ENCODE assay signal across 20 cellular contexts in genomic region chr4:8142556-8142955, GRCh38. TPM values are rescaled to one million over a fixed set of nuclear protein-coding genes. Genes with fewer than 3 reads are reported as not detected.
DNase-seq lines count a peak whose midpoint lies in the region; ATAC-seq, FAIRE-seq and TF ChIP-seq lines count a peak whose summit lies in the region.
"Had no signal": no experiment of that assay in that cellular context is flagged by ENCODE, and none has a peak within 500 bp of the region (broad histone marks: within the 10 kb centered on the region; RNA-seq: fewer than 3 reads in every experiment).

No MANE protein-coding gene starts in this region.

- peaks cover 20% of the 10 kb centered on the region for H3K4me1 Mint-ChIP-seq in glutamatergic neuron (ENCODE audit: low read depth, unreplicated experiment)
- H3K4me1 Mint-ChIP-seq: CD14-positive monocyte had no signal

- TF ChIP-seq POLR2A in heart left ventricle (IDR thresholded peaks at IDR 0.05) (no peak), spleen (IDR thresholded peaks at IDR 0.05) (no peak)

- H2BK120ac ChIP-seq in neuronal stem cell (ENCODE audit: low read depth, low read length) = no peak overlapping the region

- H3K4me2 ChIP-seq in neuronal stem cell (ENCODE audit: insufficient read depth, low read length, poor library complexity, severe bottlenecking) = no peak overlapping the region
- H3K4me2 ChIP-seq: BLaER1 had no signal

- H3K9me3 Mint-ChIP-seq in glutamatergic neuron (ENCODE audit: unreplicated experiment) = peaks cover 19% of the 10 kb centered on the region
- H3K9me3 Mint-ChIP-seq: HFFc6 had no signal

- peaks cover 3% of the 10 kb centered on the region for H3K27me3 Mint-ChIP-seq in glutamatergic neuron (ENCODE audit: unreplicated experiment)

- H2AFZ ChIP-seq in neuronal stem cell (ENCODE audit: low read length) = no peak overlapping the region

- peak overlapping the region; percentile 66 for H3K14ac ChIP-seq in neuronal stem cell (ENCODE audit: low read length)

- H3K9ac ChIP-seq in neuronal stem cell (ENCODE audit: low read depth, low read length, poor library complexity) = peak overlapping the region; percentile 33
- H3K9ac ChIP-seq: BLaER1 had no signal

- H3K27ac Mint-ChIP-seq in glutamatergic neuron (ENCODE audit: unreplicated experiment) = no peak overlapping the region
- H3K27ac Mint-ChIP-seq: CD14-positive monocyte; CD4-positive, alpha-beta memory T cell; HFFc6 had no signal

- no peak overlapping the region for H2BK12ac ChIP-seq in neuronal stem cell (ENCODE audit: low read length)

- intact Hi-C loops in heart left ventricle (cut with DNase I) (loop anchor here in 2 of 10 donors (5.0 to 10.0 kb wide), 2 partner anchors 88 to 90 kb away; no protein-coding TSS in a partner anchor), left cardiac atrium (cut with DNase I) (no loop called here), spleen (cut with DNase I; ENCODE audit: low total_unique reads) (no loop called here)

- peaks cover 8% of the 10 kb centered on the region for H3K36me3 Mint-ChIP-seq in glutamatergic neuron (ENCODE audit: unreplicated experiment)
- H3K36me3 Mint-ChIP-seq: CD14-positive monocyte had no signal

- H3K27me3 ChIP-seq in heart left ventricle (no peaks in the 10 kb centered on the region), neuronal stem cell (ENCODE audit: control insufficient read depth in 3 of 3, insufficient read depth in 3 of 3, low read depth in 1 of 3, low read length in 3 of 3) (peaks cover 0 to 47% (median 0%) of the 10 kb centered on the region in 3 experiments), spleen (replicated peaks in 1 of 7) (peaks cover 0 to 17% (median 0%) of the 10 kb centered on the region in 7 donors), small intestine (ENCODE audit: control insufficient read depth in 2 of 2, insufficient read depth in 2 of 2, low read length in 2 of 2) (peaks cover 0 to 3% of the 10 kb centered on the region in 2 donors)
- H3K27me3 ChIP-seq: BLaER1 had no signal

- ATAC-seq in heart left ventricle = peak in 1 of 4 donors; percentile 3
- no peak for ATAC-seq in left cardiac atrium
- ATAC-seq: HCT116 had no signal

- no peak overlapping the region for H3K4me3 Mint-ChIP-seq in glutamatergic neuron (ENCODE audit: unreplicated experiment)
- H3K4me3 Mint-ChIP-seq: CD14-positive monocyte; CD4-positive, alpha-beta memory T cell; HFFc6 had no signal

- TF ChIP-seq CTCF in heart left ventricle (IDR thresholded peaks at IDR 0.05) (no peak), glutamatergic neuron (IDR thresholded peaks at IDR 0.05; ENCODE audit: partially characterized antibody, unreplicated experiment) (no peak), spleen (IDR thresholded peaks at IDR 0.05 in 8 of 11, conservative IDR thresholded peaks at IDR 0.05 in 3 of 11) (no peak)

- H3K18ac ChIP-seq in neuronal stem cell (ENCODE audit: low read length) = peak overlapping the region; percentile 40

- peak overlapping the region; percentile 81 for H2BK15ac ChIP-seq in neuronal stem cell (ENCODE audit: low read length)

- peak overlapping the region; percentile 78 for H2AK5ac ChIP-seq in neuronal stem cell (ENCODE audit: low read depth, low read length)

- no peak overlapping the region for H4K91ac ChIP-seq in neuronal stem cell (ENCODE audit: low read depth, low read length, poor library complexity)

- H3K79me1 ChIP-seq in neuronal stem cell (ENCODE audit: low read depth, low read length) = peaks cover under 1% of the 10 kb centered on the region

- no peak for DNase-seq in heart left ventricle
- DNase-seq in left cardiac atrium = no peak
- DNase-seq in glutamatergic neuron = peak; percentile 18
- no peak for DNase-seq in neuronal stem cell (ENCODE audit: low spot score)
- no peak for DNase-seq in spleen
- no peak for DNase-seq in small intestine
- no peak for DNase-seq in T-helper 2 cell
- DNase-seq: 8988T; CD4-positive, alpha-beta memory T cell; DMS153; DMS79; GDM1; GOT3; HFFc6 had no signal

- peaks cover 0 to 59% (median 27%) of the 10 kb centered on the region in 12 donors for H3K4me1 ChIP-seq in heart left ventricle
- H3K4me1 ChIP-seq in neuronal stem cell (ENCODE audit: control insufficient read depth in 2 of 2, insufficient read depth in 1 of 2, low read depth in 1 of 2, low read length in 2 of 2) = peaks cover 5% of the 10 kb centered on the region in 2 donors
- peaks cover 21 to 78% (median 60%) of the 10 kb centered on the region in 6 donors for H3K4me1 ChIP-seq in spleen
- no peaks in the 10 kb centered on the region for H3K4me1 ChIP-seq in small intestine (ENCODE audit: control insufficient read depth in 2 of 2, insufficient read depth in 1 of 2, low read depth in 1 of 2, low read length in 1 of 2)

- H4K8ac ChIP-seq in neuronal stem cell (ENCODE audit: low read depth, low read length) = no peak overlapping the region

- H3K23ac ChIP-seq in neuronal stem cell (ENCODE audit: low read depth, low read length, poor library complexity) = no peak overlapping the region

- H3K36me3 ChIP-seq in heart left ventricle (no peaks in the 10 kb centered on the region), neuronal stem cell (replicated peaks in 1 of 2; ENCODE audit: control insufficient read depth in 2 of 2, insufficient read depth in 2 of 2, low read length in 2 of 2) (no peaks in the 10 kb centered on the region), spleen (no peaks in the 10 kb centered on the region), small intestine (ENCODE audit: control insufficient read depth in 2 of 2, insufficient read depth in 2 of 2, low read length in 2 of 2) (no peaks in the 10 kb centered on the region)
- H3K36me3 ChIP-seq: BLaER1 had no signal

- peak overlapping the region in 9 of 12 donors; percentile 40 to 87 (median 75) for H3K27ac ChIP-seq in heart left ventricle
- no peak overlapping the region for H3K27ac ChIP-seq in neuronal stem cell (replicated peaks; ENCODE audit: low read length)
- peak overlapping the region in 5 of 8 donors; percentile 73 to 79 (median 74) for H3K27ac ChIP-seq in spleen
- no peak overlapping the region for H3K27ac ChIP-seq in small intestine (ENCODE audit: low read depth in 1 of 2, low read length in 1 of 2)
- H3K27ac ChIP-seq: BLaER1, HL-60 had no signal

- WGBS in heart left ventricle, 4 donors = 61 to 70% (median 63%) methylated on average over 9 of the region's 9 CpGs
- WGBS in neuronal stem cell (ENCODE audit: extremely low coverage in 2 of 2, insufficient read length in 2 of 2, insufficient replicate concordance in 1 of 2), 2 donors = no CpG with 5 or more reads among the region's 9 CpGs
- WGBS in spleen, 5 donors = 48 to 63% (median 57%) methylated on average over 6 to 9 of the region's 9 CpGs
- 73 to 76% (median 75%) methylated on average over 9 of the region's 9 CpGs for WGBS in small intestine, 3 donors

- H3K9me3 ChIP-seq in heart left ventricle (peaks cover 0 to 3% (median 0%) of the 10 kb centered on the region in 12 donors), neuronal stem cell (replicated peaks in 1 of 2; ENCODE audit: control insufficient read depth in 2 of 2, insufficient read depth in 1 of 2, low read depth in 1 of 2, low read length in 2 of 2) (peaks cover 0 to 2% of the 10 kb centered on the region in 2 donors), spleen (peaks cover 0 to 10% (median 3%) of the 10 kb centered on the region in 8 donors), small intestine (ENCODE audit: control insufficient read depth, low read depth) (no peaks in the 10 kb centered on the region)

- no peak overlapping the region for H3K4ac ChIP-seq in neuronal stem cell (ENCODE audit: low read length)

- no peak overlapping the region for H2BK5ac ChIP-seq in neuronal stem cell (ENCODE audit: low read length)

- H3K4me3 ChIP-seq in heart left ventricle = no peak overlapping the region
- H3K4me3 ChIP-seq in neuronal stem cell (ENCODE audit: low read length in 2 of 2) = no peak overlapping the region
- H3K4me3 ChIP-seq in spleen = no peak overlapping the region
- H3K4me3 ChIP-seq in small intestine (ENCODE audit: low read depth in 1 of 2, low read length in 2 of 2) = no peak overlapping the region
- H3K4me3 ChIP-seq: BLaER1 had no signal

- no peak for FAIRE-seq in small intestine (lab: Jason Lieb, UNC)
- FAIRE-seq: GM12892 had no signal

RNA-seq across cellular contexts. Expression of gene ABLIM2, which starts 16.1 kb away (rescaled TPM):
- total RNA-seq in heart left ventricle (10 to 100 TPM; 14.3 to 25.8 (median 18.4) TPM), left cardiac atrium (10 to 100 TPM; 14.3 to 23.1 TPM), glutamatergic neuron (ENCODE audit: unreplicated experiment) (7.5 TPM), spleen (100 to 1,000 TPM in 4 of 7 donors, 10 to 100 TPM in 3; 41.8 to 127 (median 100) TPM)
- polyA plus RNA-seq in heart left ventricle (10 to 100 TPM; 11.1 to 27.9 TPM), spleen (10 to 100 TPM; 11.8 to 49.8 (median 26.6) TPM), small intestine (10 to 100 TPM in 1 of 3 donors, 1 to 10 TPM in 2; 1.1 to 12.7 (median 6.6) TPM)
- polyA plus RNA-seq in neuronal stem cell (2013, experiment 1 of 2) = 0.78 TPM
- polyA plus RNA-seq in neuronal stem cell (2013, experiment 2 of 2) = 0.93 TPM
- polyA plus RNA-seq: AG04450, CD14-positive monocyte had no signal

RNA-seq across cellular contexts. Expression of gene SH3TC1, which starts 56.5 kb away (rescaled TPM):
- total RNA-seq in heart left ventricle = 10 to 100 TPM in 6 of 9 donors, 1 to 10 TPM in 3; 6.0 to 45.9 (median 11.5) TPM
- polyA plus RNA-seq in heart left ventricle = 1 to 10 TPM; 5.8 to 8.1 TPM
- 10 to 100 TPM; 11.7 to 30.9 TPM for total RNA-seq in left cardiac atrium
- total RNA-seq in glutamatergic neuron (ENCODE audit: unreplicated experiment) = not detected
- 0.13 TPM for polyA plus RNA-seq in neuronal stem cell (2013, experiment 1 of 2)
- 0.08 TPM for polyA plus RNA-seq in neuronal stem cell (2013, experiment 2 of 2)
- 100 to 1,000 TPM in 1 of 7 donors, 10 to 100 TPM in 6; 58.0 to 157 (median 69.4) TPM for total RNA-seq in spleen
- 10 to 100 TPM; 23.3 to 43.7 (median 23.5) TPM for polyA plus RNA-seq in spleen
- 1 to 10 TPM in 2 of 3 donors, under 1 TPM in 1; 0.45 to 8.2 (median 4.3) TPM for polyA plus RNA-seq in small intestine

Comparison
In these comparisons a context has a peak if more than half of its experiments do, and no peak if none do; other contexts are left out.
1. H3K27ac ChIP-seq: peak in heart left ventricle (9 of 12) and spleen (5 of 8); none in neuronal stem cell (single experiment) and small intestine (0 of 2).